In the genomic region with DNA sequence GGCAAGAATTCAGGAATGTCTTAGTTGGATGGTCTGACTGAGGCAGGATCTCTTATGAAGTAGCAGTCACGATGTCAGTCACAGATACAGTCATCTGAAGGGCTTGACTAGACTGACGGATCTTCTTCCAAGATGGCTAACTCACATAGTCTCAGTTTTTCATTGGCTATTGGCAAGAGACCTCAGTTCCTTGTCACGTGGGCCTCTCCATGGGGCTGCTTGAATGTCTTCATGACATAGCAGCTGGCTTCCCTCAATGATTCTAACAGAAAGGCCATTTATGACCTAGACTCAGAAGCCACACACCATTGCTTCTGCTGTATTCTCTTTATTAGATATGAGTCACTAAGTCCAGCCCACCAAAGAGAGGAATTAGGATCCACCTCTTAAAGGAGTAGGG, we compare ENCODE assay signal across 13 cellular contexts. TPM values are rescaled to one million over a fixed set of nuclear protein-coding genes. Genes with fewer than 3 reads are reported as not detected.
DNase-seq lines count a peak whose midpoint lies in the region; ATAC-seq and TF ChIP-seq lines count a peak whose summit lies in the region.
"Had no signal": no experiment of that assay in that cellular context is flagged by ENCODE, and none has a peak within 500 bp of the region (broad histone marks: within the 10 kb centered on the region; RNA-seq: fewer than 3 reads in every experiment).

No MANE protein-coding gene starts in this region.

- H3K9me3 Mint-ChIP-seq in brain, result peaks cover 0 to 3% (median 0%) of the 10 kb centered on the region in 5 experiments
- H3K9me3 Mint-ChIP-seq in activated CD8-positive, alpha-beta memory T cell treated with anti-CD3 and anti-CD28 coated beads, Interleukin-2, amount 10 ng/mL, durations not matched to agents 7 days and 5 days (ENCODE audit: low read depth), result no peaks in the 10 kb centered on the region
- H3K9me3 Mint-ChIP-seq: activated B cell treated with CpG ODN at 0.5 μM for 24 hours, HFFc6 had no signal

- H3K27me3 Mint-ChIP-seq in brain, result peaks cover 3% of the 10 kb centered on the region
- no peaks in the 10 kb centered on the region for H3K27me3 Mint-ChIP-seq in activated CD8-positive, alpha-beta memory T cell treated with anti-CD3 and anti-CD28 coated beads, Interleukin-2, amount 10 ng/mL, durations not matched to agents 7 days and 5 days
- H3K27me3 Mint-ChIP-seq: activated B cell treated with CpG ODN at 0.5 μM for 24 hours; activated naive CD8-positive, alpha-beta T cell had no signal

- peak overlapping the region; percentile 6 to 95 (median 78) for H3K4me3 Mint-ChIP-seq in brain
- no peak overlapping the region for H3K4me3 Mint-ChIP-seq in activated CD8-positive, alpha-beta memory T cell treated with anti-CD3 and anti-CD28 coated beads, Interleukin-2, amount 10 ng/mL, durations not matched to agents 7 days and 5 days
- H3K4me3 Mint-ChIP-seq: activated B cell treated with CpG ODN at 0.5 μM for 24 hours; activated naive CD8-positive, alpha-beta T cell; HFFc6 had no signal

- peak; percentile 83 for DNase-seq in Ammon's horn (ENCODE audit: low spot score)
- peak; percentile 12 for DNase-seq in MV-4-11 (lab: John Stamatoyannopoulos, UW)
- DNase-seq in left kidney (ENCODE audit: low read depth, low spot score), result peak; percentile 13
- no peak for DNase-seq in NCI-H2107 (lab: John Stamatoyannopoulos, UW)
- no peak for DNase-seq in activated CD8-positive, alpha-beta memory T cell treated with anti-CD3 and anti-CD28 coated beads, Interleukin-2, amount 10 ng/mL, durations not matched to agents 7 days and 5 days
- DNase-seq in effector CD8-positive, alpha-beta T cell (lab: John Stamatoyannopoulos, UW), result no peak
- DNase-seq: activated B cell treated with CpG ODN at 0.5 μM for 24 hours, cerebellar nuclear complex, HFFc6, Karpas-422 had no signal

- H3K27ac Mint-ChIP-seq in brain, result peak overlapping the region in 4 of 5 experiments; percentile 22 to 93 (median 88)
- H3K27ac Mint-ChIP-seq in activated CD8-positive, alpha-beta memory T cell treated with anti-CD3 and anti-CD28 coated beads, Interleukin-2, amount 10 ng/mL, durations not matched to agents 7 days and 5 days, result no peak overlapping the region
- H3K27ac Mint-ChIP-seq: activated B cell treated with CpG ODN at 0.5 μM for 24 hours; activated naive CD8-positive, alpha-beta T cell; HFFc6 had no signal

- H3K4me1 Mint-ChIP-seq in brain, result peaks cover 57% of the 10 kb centered on the region
- peaks cover 17% of the 10 kb centered on the region for H3K4me1 Mint-ChIP-seq in activated CD8-positive, alpha-beta memory T cell treated with anti-CD3 and anti-CD28 coated beads, Interleukin-2, amount 10 ng/mL, durations not matched to agents 7 days and 5 days

- CTCF ChIA-PET in activated CD8-positive, alpha-beta memory T cell treated with anti-CD3 and anti-CD28 coated beads, Interleukin-2, amount 10 ng/mL, durations not matched to agents 7 days and 5 days (lab: Charles Lee), result no interaction called here

- ATAC-seq in activated CD8-positive, alpha-beta memory T cell treated with anti-CD3 and anti-CD28 coated beads, Interleukin-2, amount 10 ng/mL, durations not matched to agents 7 days and 5 days, result no peak
- no peak for ATAC-seq in GM21786 (IDR thresholded peaks at IDR 0.05; ENCODE audit: unreplicated experiment)

- H3K36me3 Mint-ChIP-seq in brain, result peaks cover 41% of the 10 kb centered on the region
- peaks cover 2% of the 10 kb centered on the region for H3K36me3 Mint-ChIP-seq in activated CD8-positive, alpha-beta memory T cell treated with anti-CD3 and anti-CD28 coated beads, Interleukin-2, amount 10 ng/mL, durations not matched to agents 7 days and 5 days

- no peak for TF ChIP-seq CTCF in brain (conservative IDR thresholded peaks at IDR 0.05)

RNA-seq across cellular contexts. Expression of gene APC, which starts 4.7 kb away (rescaled TPM):
- 9.2 TPM for polyA plus RNA-seq in brain (ENCODE audit: insufficient read depth, low read depth, low replicate concordance)
- total RNA-seq in activated CD8-positive, alpha-beta memory T cell treated with anti-CD3 and anti-CD28 coated beads, Interleukin-2, amount 10 ng/mL, durations not matched to agents 7 days and 5 days, result 10 to 100 TPM; 22.9 to 26.2 TPM

Comparison
In these comparisons a context has a peak if more than half of its experiments do, and no peak if none do; other contexts are left out.
1. DNase-seq: peak in Ammon's horn (single experiment), MV-4-11 (single experiment) and left kidney (single experiment); none in NCI-H2107 (single experiment), activated CD8-positive, alpha-beta memory T cell treated with anti-CD3 and anti-CD28 coated beads, Interleukin-2, amount 10 ng/mL, durations not matched to agents 7 days and 5 days (single experiment) and effector CD8-positive, alpha-beta T cell (single experiment).